In the genomic region with DNA sequence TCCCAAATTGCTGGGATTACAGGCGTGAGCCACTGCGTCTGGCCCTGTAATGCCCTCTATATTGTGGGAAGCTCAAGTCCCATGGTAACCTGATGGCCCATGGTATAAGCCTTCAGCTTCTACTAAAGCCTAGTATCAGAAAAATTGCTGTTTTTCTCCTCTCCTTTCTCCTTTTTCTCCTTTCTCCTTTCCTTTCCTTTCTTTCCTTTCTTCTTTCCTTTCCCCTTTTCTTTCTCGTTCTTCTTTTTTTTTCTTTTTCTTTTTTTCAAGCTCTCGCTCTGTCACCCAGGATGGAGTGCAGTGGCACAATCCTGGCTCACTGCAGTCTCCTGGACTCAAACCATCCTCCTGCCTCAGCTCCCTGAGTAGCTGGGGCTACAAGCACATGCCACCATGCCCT, we compare ENCODE assay signal across 7 cellular contexts.
"Had no signal": no experiment of that assay in that cellular context is flagged by ENCODE, and none has a peak within 500 bp of the region (broad histone marks: within the 10 kb centered on the region; RNA-seq: fewer than 3 reads in every experiment).

No MANE protein-coding gene starts in this region.

- ATAC-seq: GM12878 had no signal

- FAIRE-seq: G401.6, GM12878, GM12892, GM18507, GM19239 had no signal

- H3K4me3 ChIP-seq: GM12878 had no signal

- DNase-seq: GDM1, GF-D8 had no signal
